Comparison of ENCODE assay signal across 8 cellular contexts in the genomic region with DNA sequence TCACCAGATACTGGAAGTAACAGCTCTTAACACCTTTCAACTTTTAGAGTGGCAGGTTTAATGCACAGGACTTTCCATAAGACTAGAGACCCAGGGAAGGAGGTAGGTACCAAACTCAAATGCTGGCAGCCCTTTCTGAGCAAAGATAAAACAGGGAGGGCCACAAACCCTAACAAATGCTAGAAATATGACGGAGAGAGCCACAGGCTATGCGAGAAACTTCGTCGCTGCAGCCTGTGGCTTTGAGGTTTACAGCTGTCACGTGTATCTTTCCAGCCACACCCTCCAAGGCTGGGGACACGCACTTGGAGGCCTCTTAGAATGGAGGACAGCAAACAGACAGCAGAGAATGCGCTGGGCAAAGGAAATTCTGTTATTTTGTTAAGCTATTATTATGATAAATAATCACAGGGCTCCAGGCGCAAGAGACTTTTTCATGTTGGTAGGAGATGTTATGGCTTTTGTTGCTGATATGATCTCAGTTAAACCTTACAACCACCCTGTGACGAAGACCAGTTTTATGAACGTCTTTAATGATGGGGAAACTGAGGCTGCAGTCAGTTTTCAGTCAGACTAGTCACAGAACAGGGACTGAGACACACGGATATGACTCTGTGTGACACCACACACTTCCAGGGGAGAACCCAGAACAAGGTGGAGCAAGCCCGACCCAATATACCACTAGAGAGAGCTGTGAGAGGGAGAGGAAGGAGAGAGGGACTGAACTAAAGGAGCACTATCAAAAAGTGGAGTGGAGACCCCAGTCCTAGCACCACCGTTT. TPM values are rescaled to one million over a fixed set of nuclear protein-coding genes. Genes with fewer than 3 reads are reported as not detected.
DNase-seq lines count a peak whose midpoint lies in the region; ATAC-seq and TF ChIP-seq lines count a peak whose summit lies in the region.

No MANE protein-coding gene starts in this region.

- H3K27me3 Mint-ChIP-seq in CD14-positive monocyte (ENCODE audit: low read depth in 3 of 3) (peaks cover 0 to 2% (median 2%) of the 10 kb centered on the region in 3 donors), endothelial cell (ENCODE audit: unreplicated experiment) (peaks cover 23% of the 10 kb centered on the region), progenitor cell of endocrine pancreas (peaks cover 7% of the 10 kb centered on the region)

- TF ChIP-seq CTCF in CD14-positive monocyte (IDR thresholded peaks at IDR 0.05) (no peak), endothelial cell (IDR thresholded peaks at IDR 0.05; ENCODE audit: unreplicated experiment) (no peak), progenitor cell of endocrine pancreas (IDR thresholded peaks at IDR 0.05; ENCODE audit: unreplicated experiment) (no peak)

- ATAC-seq in GM21390 (IDR thresholded peaks at IDR 0.05; ENCODE audit: unreplicated experiment): peak; percentile 48

- H3K36me3 Mint-ChIP-seq in CD14-positive monocyte (peaks cover 11 to 15% of the 10 kb centered on the region in 2 donors), endothelial cell (ENCODE audit: low read depth, unreplicated experiment) (peaks cover 3% of the 10 kb centered on the region), progenitor cell of endocrine pancreas (ENCODE audit: insufficient read depth) (peaks cover 2% of the 10 kb centered on the region)

- H3K27ac Mint-ChIP-seq in CD14-positive monocyte: peak overlapping the region in 6 of 7 donors; percentile 37 to 80 (median 52)
- peak overlapping the region; percentile 84 for H3K27ac Mint-ChIP-seq in endothelial cell (ENCODE audit: unreplicated experiment)
- H3K27ac Mint-ChIP-seq in progenitor cell of endocrine pancreas: peak overlapping the region; percentile 86

- H3K4me3 Mint-ChIP-seq in CD14-positive monocyte (peak overlapping the region; percentile 88 to 95), endothelial cell (ENCODE audit: unreplicated experiment) (peak overlapping the region; percentile 92), progenitor cell of endocrine pancreas (ENCODE audit: low read depth) (peak overlapping the region; percentile 80)

- no peaks in the 10 kb centered on the region for H3K9me3 Mint-ChIP-seq in CD14-positive monocyte
- no peaks in the 10 kb centered on the region for H3K9me3 Mint-ChIP-seq in endothelial cell (ENCODE audit: unreplicated experiment)
- no peaks in the 10 kb centered on the region for H3K9me3 Mint-ChIP-seq in progenitor cell of endocrine pancreas (ENCODE audit: low read depth)

- peak; percentile 60 for DNase-seq in CD14-positive monocyte (ENCODE audit: low spot score)
- DNase-seq in HUDEP-2 (lab: John Stamatoyannopoulos, UW; ENCODE audit: unreplicated experiment in 76 of 76): peak in 72 of 76 experiments; percentile 24 to 84 (median 64)
- peak; percentile 63 for DNase-seq in activated CD4-positive, alpha-beta T cell treated with anti-CD3 and anti-CD28 coated beads, Interleukin-2, amount 50 U/mL, for 1 hour
- no peak for DNase-seq in endothelial cell (ENCODE audit: low spot score)
- no peak for DNase-seq in progenitor cell of endocrine pancreas (ENCODE audit: low spot score, unreplicated experiment)
- DNase-seq in LoVo (ENCODE audit: low spot score): no peak
- no peak for DNase-seq in kidney tubule cell (ENCODE audit: low spot score)

- H3K4me1 Mint-ChIP-seq in CD14-positive monocyte: peaks cover 53% of the 10 kb centered on the region
- peaks cover 53% of the 10 kb centered on the region for H3K4me1 Mint-ChIP-seq in endothelial cell (ENCODE audit: unreplicated experiment)
- H3K4me1 Mint-ChIP-seq in progenitor cell of endocrine pancreas (ENCODE audit: low read depth): peaks cover 48% of the 10 kb centered on the region

- intact Hi-C loops in CD14-positive monocyte (cut with micrococcal nuclease): loop anchor here (5.0 to 10.0 kb wide), 4 partner anchors 90 to 290 kb away; partner anchors contain the start of genes MCM3 (in 2 of the 2) and EFHC1 (in 1 of the 2)

RNA-seq across cellular contexts. Expression of gene TRAM2, which starts 2.0 kb away (rescaled TPM):
- polyA plus RNA-seq in CD14-positive monocyte: 1 to 10 TPM; 4.7 to 5.9 TPM
- total RNA-seq in endothelial cell (ENCODE audit: unreplicated experiment): 29.4 TPM
- 18.6 and 19.9 TPM in 2 replicates for total RNA-seq in progenitor cell of endocrine pancreas

Comparison
In these comparisons a context has a peak if more than half of its experiments do, and no peak if none do; other contexts are left out.
1. DNase-seq: peak in CD14-positive monocyte (single experiment), HUDEP-2 (72 of 76) and activated CD4-positive, alpha-beta T cell treated with anti-CD3 and anti-CD28 coated beads, Interleukin-2, amount 50 U/mL, for 1 hour (single experiment); none in endothelial cell (single experiment), progenitor cell of endocrine pancreas (single experiment), LoVo (single experiment) and kidney tubule cell (single experiment).
2. Peak in every context shown above with its lines, with median percentiles within 50 percentile points of each other: H3K27ac Mint-ChIP-seq and H3K4me3 Mint-ChIP-seq.